Comparison of ENCODE assay signal across 8 cellular contexts in the genomic region with DNA sequence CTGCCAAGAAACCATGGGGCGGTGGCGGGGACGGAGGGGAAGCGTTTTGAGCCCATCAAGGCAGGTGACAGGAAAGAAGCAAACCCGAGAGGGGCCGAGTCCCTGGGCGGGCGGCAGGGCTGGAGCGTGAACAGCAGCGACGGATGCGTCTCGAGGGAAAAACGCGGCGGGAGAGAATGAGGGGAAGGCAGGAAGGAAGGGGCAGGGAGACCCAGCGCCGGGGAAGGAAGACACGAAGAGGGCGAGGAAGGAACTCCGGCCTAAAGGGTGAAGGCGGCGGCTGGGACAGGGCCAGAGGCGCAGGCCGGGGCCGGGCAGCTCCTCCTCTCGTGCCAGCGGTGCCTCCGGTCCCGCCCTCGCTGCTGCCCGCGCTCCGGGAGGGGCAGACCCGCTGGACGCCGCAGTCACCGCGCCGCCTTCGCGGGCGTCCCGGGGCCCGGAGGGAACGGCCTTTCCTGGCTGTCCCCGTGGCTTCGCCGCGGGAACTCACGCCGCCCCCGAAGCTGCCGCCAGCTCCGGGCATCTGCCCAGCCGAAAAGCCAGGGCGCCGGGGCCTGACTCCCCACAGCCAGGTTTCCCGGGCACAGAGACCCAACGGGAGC. TPM values are rescaled to one million over a fixed set of nuclear protein-coding genes. Genes with fewer than 3 reads are reported as not detected.
DNase-seq lines count a peak whose midpoint lies in the region; ATAC-seq and TF ChIP-seq lines count a peak whose summit lies in the region.

No MANE protein-coding gene starts in this region.

- H3K9me3 ChIP-seq in WERI-Rb-1 (ENCODE audit: severe bottlenecking) (no peaks in the 10 kb centered on the region), mononuclear cell (ENCODE audit: low read depth, low read length) (no peaks in the 10 kb centered on the region)

- peaks cover 12% of the 10 kb centered on the region for H3K4me1 ChIP-seq in mononuclear cell (ENCODE audit: insufficient read depth, low read length)

- peaks cover 16% of the 10 kb centered on the region for H3K36me3 Mint-ChIP-seq in type B pancreatic cell

- peak; percentile 80 for DNase-seq in COR-L47 (lab: John Stamatoyannopoulos, UW)
- DNase-seq in HUDEP-2 (lab: John Stamatoyannopoulos, UW; ENCODE audit: unreplicated experiment in 76 of 76) = peak in 43 of 76 experiments; percentile 3 to 62 (median 31)
- DNase-seq in WERI-Rb-1 = peak; percentile 60
- no peak for DNase-seq in epithelial cell of proximal tubule (ENCODE audit: low read depth)
- peak; percentile 74 for DNase-seq in type B pancreatic cell (ENCODE audit: extremely low spot score, unreplicated experiment)
- no peak for DNase-seq in NCI-H128 (lab: John Stamatoyannopoulos, UW; ENCODE audit: unreplicated experiment)

- TF ChIP-seq CTCF in WERI-Rb-1 (IDR thresholded peaks at IDR 0.05; ENCODE audit: low read depth, low read length) (no peak), epithelial cell of proximal tubule (conservative IDR thresholded peaks at IDR 0.05; ENCODE audit: low read depth, low read length) (no peak), type B pancreatic cell (conservative IDR thresholded peaks at IDR 0.05) (no peak)

- peaks cover 26% of the 10 kb centered on the region for H3K4me1 Mint-ChIP-seq in type B pancreatic cell (ENCODE audit: unreplicated experiment)

- H3K27me3 Mint-ChIP-seq in type B pancreatic cell = peaks cover 6% of the 10 kb centered on the region

- H3K4me3 ChIP-seq in WERI-Rb-1 (ENCODE audit: low read depth, low read length) (peak overlapping the region; percentile 76), epithelial cell of proximal tubule (ENCODE audit: low read depth, low read length) (peak overlapping the region; percentile 81), mononuclear cell (ENCODE audit: low read length) (peak overlapping the region; percentile 53)

- H3K27ac ChIP-seq in WERI-Rb-1 = peak overlapping the region; percentile 66

- H3K27me3 ChIP-seq in WERI-Rb-1 (ENCODE audit: insufficient read depth, low read depth, severe bottlenecking) = no peaks in the 10 kb centered on the region
- no peaks in the 10 kb centered on the region for H3K27me3 ChIP-seq in mononuclear cell (ENCODE audit: insufficient read depth, low read length)

- peak; percentile 13 for ATAC-seq in GM19467 (IDR thresholded peaks at IDR 0.05; ENCODE audit: unreplicated experiment)

- H3K4me3 Mint-ChIP-seq in type B pancreatic cell = peak overlapping the region; percentile 95

- no peaks in the 10 kb centered on the region for H3K9me3 Mint-ChIP-seq in type B pancreatic cell

- H3K36me3 ChIP-seq in WERI-Rb-1 = peaks cover 6% of the 10 kb centered on the region; the same call in 1 of the 2 replicates

- peak overlapping the region; percentile 88 for H3K27ac Mint-ChIP-seq in type B pancreatic cell

RNA-seq across cellular contexts. Expression of a gene that starts 0.8 kb away (rescaled TPM):
- 18.0 and 33.8 TPM in 2 replicates for total RNA-seq in epithelial cell of proximal tubule
- total RNA-seq in mononuclear cell = 5.1 TPM
- 35.7 and 67.5 TPM in 2 replicates for total RNA-seq in type B pancreatic cell (ENCODE audit: low replicate concordance)

RNA-seq across cellular contexts. Expression of a gene that starts 43.1 kb away (rescaled TPM):
- 0.14 TPM in 1 of 2 replicates, not detected in the other for total RNA-seq in epithelial cell of proximal tubule
- 0.63 TPM for total RNA-seq in mononuclear cell
- 1.4 TPM in 2 replicates for total RNA-seq in type B pancreatic cell (ENCODE audit: low replicate concordance)

Comparison
In these comparisons a context has a peak if more than half of its experiments do, and no peak if none do; other contexts are left out.
1. DNase-seq: peak in COR-L47 (single experiment), HUDEP-2 (43 of 76), WERI-Rb-1 (single experiment) and type B pancreatic cell (single experiment); none in epithelial cell of proximal tubule (single experiment) and NCI-H128 (single experiment).
2. Peak in every context shown above with its lines, with median percentiles within 50 percentile points of each other: H3K4me3 ChIP-seq.